Comparison of ENCODE assay signal across 1 cellular context in the genomic region with DNA sequence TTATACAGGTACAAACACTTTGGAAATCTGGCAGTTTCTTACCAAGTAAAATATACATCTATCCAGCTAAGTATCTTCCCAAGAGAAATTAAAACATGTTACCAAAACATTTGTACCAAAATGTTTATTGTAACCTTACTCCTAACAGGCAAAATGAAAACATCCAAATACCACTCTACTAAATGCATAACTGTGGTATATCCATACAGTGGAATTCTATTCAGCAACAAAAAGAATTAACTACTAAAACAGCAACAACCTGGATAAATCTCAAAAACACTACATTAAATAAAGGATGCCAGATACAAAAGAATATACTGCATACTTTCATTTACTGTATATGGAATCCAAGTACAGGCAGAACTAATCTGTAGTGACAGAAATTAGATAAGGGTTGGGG.
A peak's percentile ranks its signal among the peaks of the same experiment; 100 is the strongest.
TF ChIP-seq lines count a peak whose summit lies in the region.

No MANE protein-coding gene starts in this region.

TF ChIP-seq in K562, 482 proteins besides CTCF, POLR2A, EP300 and RAD21:
- TF ChIP-seq MEIS2 (IDR thresholded peaks at IDR 0.05; ENCODE audit: partially characterized antibody) = peak; percentile 7
- no peak for TF ChIP-seq NR0B1 (IDR thresholded peaks at IDR 0.05; ENCODE audit: partially characterized antibody)
- no peak for TF ChIP-seq PRDM10 (IDR thresholded peaks at IDR 0.05; ENCODE audit: partially characterized antibody)
- TF ChIP-seq, protein P1, sequence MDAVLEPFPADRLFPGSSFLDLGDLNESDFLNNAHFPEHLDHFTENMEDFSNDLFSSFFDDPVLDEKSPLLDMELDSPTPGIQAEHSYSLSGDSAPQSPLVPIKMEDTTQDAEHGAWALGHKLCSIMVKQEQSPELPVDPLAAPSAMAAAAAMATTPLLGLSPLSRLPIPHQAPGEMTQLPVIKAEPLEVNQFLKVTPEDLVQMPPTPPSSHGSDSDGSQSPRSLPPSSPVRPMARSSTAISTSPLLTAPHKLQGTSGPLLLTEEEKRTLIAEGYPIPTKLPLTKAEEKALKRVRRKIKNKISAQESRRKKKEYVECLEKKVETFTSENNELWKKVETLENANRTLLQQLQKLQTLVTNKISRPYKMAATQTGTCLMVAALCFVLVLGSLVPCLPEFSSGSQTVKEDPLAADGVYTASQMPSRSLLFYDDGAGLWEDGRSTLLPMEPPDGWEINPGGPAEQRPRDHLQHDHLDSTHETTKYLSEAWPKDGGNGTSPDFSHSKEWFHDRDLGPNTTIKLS (IDR thresholded peaks at IDR 0.05; ENCODE audit: borderline replicate concordance, low read depth) = no peak
